In the genomic region with DNA sequence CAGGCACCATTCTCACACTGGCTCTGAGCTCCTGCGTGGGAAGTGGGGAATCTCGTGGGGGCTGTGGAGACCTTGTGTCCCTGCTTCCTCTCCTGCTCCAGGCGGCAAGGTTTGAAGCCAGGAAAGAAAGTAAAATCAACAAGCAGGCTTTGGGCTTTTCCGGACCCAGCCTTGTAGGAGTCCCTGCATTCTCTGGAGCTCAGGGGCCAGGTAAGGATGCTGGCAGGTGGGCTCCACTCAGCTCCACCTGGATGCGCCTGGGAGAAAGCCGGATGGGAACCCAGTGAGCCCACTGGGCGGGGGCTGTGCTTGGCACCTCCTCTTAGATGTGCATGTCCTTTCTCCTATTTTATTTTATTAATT, we compare ENCODE assay signal across 19 cellular contexts.
"Had no signal": no experiment of that assay in that cellular context is flagged by ENCODE, and none has a peak within 500 bp of the region (broad histone marks: within the 10 kb centered on the region; RNA-seq: fewer than 3 reads in every experiment).

No MANE protein-coding gene starts in this region.

- H3K4me3 ChIP-seq: esophagus muscularis mucosa, left ventricle myocardium inferior, mucosa of descending colon, right atrium auricular region, SK-N-MC, smooth muscle cell had no signal

- DNase-seq: activated CD4-positive, alpha-beta T cell treated with anti-CD3 and anti-CD28 coated beads for 1 hour; activated CD4-positive, alpha-beta T cell treated with anti-CD3 and anti-CD28 coated beads, Interleukin-2, amount 50 U/mL, for 48 hours; cortex of kidney; effector CD4-positive, alpha-beta T cell; kidney; left ventricle myocardium inferior; mucosa of descending colon; nucleus accumbens; T-helper 1 cell had no signal

- H3K4me2 ChIP-seq: smooth muscle cell had no signal

- H3K27me3 ChIP-seq: esophagus muscularis mucosa, right atrium auricular region had no signal

- H3K4me3 Mint-ChIP-seq: activated naive CD4-positive, alpha-beta T cell treated with anti-CD3 and anti-CD28 coated beads, Interleukin-2, amount 10 ng/mL, durations not matched to agents 7 days and 5 days; activated T-helper 1 cell treated with anti-CD3 and anti-CD28 coated beads, Interleukin-12 subunit alpha, Interleukin-12 subunit beta, Interleukin-2, Interleukin-4 antibody, amounts not matched to agents 30 ng/mL and 10 ng/mL and 1 ng/mL, durations not matched to agents 14 hours and 24 hours and 36 hours; stimulated activated naive CD8-positive, alpha-beta T cell treated with anti-CD3 and anti-CD28 coated beads, Interleukin-15, amount 100 ng/mL, for 72 hours; type B pancreatic cell had no signal

- H3K27ac ChIP-seq: esophagus muscularis mucosa, left ventricle myocardium inferior, right atrium auricular region, SK-N-MC had no signal

- H3K4me1 Mint-ChIP-seq: activated naive CD4-positive, alpha-beta T cell treated with anti-CD3 and anti-CD28 coated beads, Interleukin-2, amount 10 ng/mL, durations not matched to agents 7 days and 5 days had no signal

- H3K27ac Mint-ChIP-seq: progenitor cell of endocrine pancreas, type B pancreatic cell had no signal

- H3K4me1 ChIP-seq: esophagus muscularis mucosa, left ventricle myocardium inferior, right atrium auricular region had no signal

- H3K27me3 Mint-ChIP-seq: naive thymus-derived CD8-positive, alpha-beta T cell; progenitor cell of endocrine pancreas; stimulated activated naive CD8-positive, alpha-beta T cell treated with anti-CD3 and anti-CD28 coated beads, Interleukin-15, amount 100 ng/mL, for 72 hours; type B pancreatic cell had no signal

- ATAC-seq: mucosa of descending colon; naive thymus-derived CD8-positive, alpha-beta T cell had no signal

- H3K9me3 Mint-ChIP-seq: activated naive CD4-positive, alpha-beta T cell treated with anti-CD3 and anti-CD28 coated beads, Interleukin-2, amount 10 ng/mL, durations not matched to agents 7 days and 5 days; activated T-helper 1 cell treated with anti-CD3 and anti-CD28 coated beads, Interleukin-12 subunit alpha, Interleukin-12 subunit beta, Interleukin-2, Interleukin-4 antibody, amounts not matched to agents 30 ng/mL and 10 ng/mL and 1 ng/mL, durations not matched to agents 14 hours and 24 hours and 36 hours; naive thymus-derived CD8-positive, alpha-beta T cell; stimulated activated naive CD8-positive, alpha-beta T cell treated with anti-CD3 and anti-CD28 coated beads, Interleukin-15, amount 100 ng/mL, for 72 hours; type B pancreatic cell had no signal

- H3K9me3 ChIP-seq: esophagus muscularis mucosa, left ventricle myocardium inferior, mucosa of descending colon, right atrium auricular region had no signal
